ENCODE assay signal across 8 cellular contexts in the genomic region with DNA sequence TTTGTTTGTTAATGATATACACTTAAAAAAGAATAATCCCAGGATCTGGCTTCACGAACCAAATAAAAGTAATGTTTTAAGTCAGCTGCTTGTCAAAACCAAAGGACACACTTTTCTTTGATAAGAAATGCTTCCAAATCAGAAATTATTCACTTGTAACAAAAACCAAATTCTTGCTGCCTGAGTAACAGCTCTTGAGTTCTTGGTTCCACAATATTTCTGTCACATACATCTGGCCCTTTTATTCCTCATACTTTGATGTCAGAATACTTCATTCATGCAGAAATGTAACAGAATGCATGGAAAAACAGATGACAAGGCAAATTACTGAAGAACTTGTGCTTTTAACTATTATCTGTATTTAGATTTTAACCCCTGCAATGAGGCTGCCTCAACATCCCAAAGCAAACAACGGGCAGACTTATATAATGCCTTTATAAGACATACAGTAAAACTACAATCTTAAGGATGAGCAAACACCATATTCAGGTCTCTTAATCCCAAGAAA. TPM values are rescaled to one million over a fixed set of nuclear protein-coding genes. Genes with fewer than 3 reads are reported as not detected.
A peak's percentile ranks its signal among the peaks of the same experiment; 100 is the strongest.
DNase-seq lines count a peak whose midpoint lies in the region; ATAC-seq and TF ChIP-seq lines count a peak whose summit lies in the region.

No MANE protein-coding gene starts in this region.

- H3K4me1 ChIP-seq in gastroesophageal sphincter (peaks cover 6 to 43% (median 7%) of the 10 kb centered on the region in 3 donors), subcutaneous abdominal adipose tissue (ENCODE audit: control insufficient read depth in 5 of 5, insufficient read depth in 5 of 5, low read length in 5 of 5) (peaks cover 0 to 37% (median 24%) of the 10 kb centered on the region in 5 donors)

- H3K9ac ChIP-seq in subcutaneous abdominal adipose tissue (ENCODE audit: low read length in 5 of 5) = peak overlapping the region in 4 of 5 donors; percentile 6 to 95 (median 52)

- ATAC-seq in activated B cell treated with CpG ODN at 0.5 μM for 24 hours (ENCODE audit: low read depth) (no peak), gastroesophageal sphincter (no peak), HG03521 (IDR thresholded peaks at IDR 0.05; ENCODE audit: unreplicated experiment) (no peak), HG03280 (IDR thresholded peaks at IDR 0.05; ENCODE audit: unreplicated experiment) (no peak)

- H3K27ac ChIP-seq in gastroesophageal sphincter (peak overlapping the region in 2 of 4 donors; percentile 96 to 97), subcutaneous abdominal adipose tissue (ENCODE audit: low read depth, low read length) (no peak overlapping the region)

- TF ChIP-seq EP300 in gastroesophageal sphincter (IDR thresholded peaks at IDR 0.05) = no peak

- H3K27me3 ChIP-seq in gastroesophageal sphincter (no peaks in the 10 kb centered on the region), subcutaneous abdominal adipose tissue (ENCODE audit: control insufficient read depth in 5 of 5, insufficient read depth in 4 of 5, low read length in 5 of 5) (no peaks in the 10 kb centered on the region)

- H3K36me3 ChIP-seq in gastroesophageal sphincter = peaks cover 0 to 32% of the 10 kb centered on the region in 2 donors
- peaks cover 5 to 23% (median 10%) of the 10 kb centered on the region in 5 donors for H3K36me3 ChIP-seq in subcutaneous abdominal adipose tissue (ENCODE audit: control insufficient read depth in 5 of 5, insufficient read depth in 5 of 5, low read length in 5 of 5)

- H3K36me3 Mint-ChIP-seq in activated T-cell treated with anti-CD3 and anti-CD28 coated beads, Interleukin-2, amount 50 U/mL, for 24 hours (ENCODE audit: low read depth) = peaks cover 42% of the 10 kb centered on the region
- peaks cover 39% of the 10 kb centered on the region for H3K36me3 Mint-ChIP-seq in activated B cell treated with CpG ODN at 0.5 μM for 24 hours (ENCODE audit: low read depth)

- intact Hi-C loops in activated B cell treated with CpG ODN at 0.5 μM for 24 hours (cut with micrococcal nuclease) = loop anchor here (10.0 kb wide), 2 partner anchors 1206 to 1974 kb away; a partner anchor contains a TSS

- TF ChIP-seq CTCF in activated B cell treated with CpG ODN at 0.5 μM for 24 hours (IDR thresholded peaks at IDR 0.05) = no peak
- no peak for TF ChIP-seq CTCF in gastroesophageal sphincter (IDR thresholded peaks at IDR 0.05)

- no peak for TF ChIP-seq POLR2A in gastroesophageal sphincter (IDR thresholded peaks at IDR 0.05)

- POLR2A ChIA-PET in activated B cell treated with CpG ODN at 0.5 μM for 24 hours (lab: Charles Lee) = interaction anchor here (0.5 to 4.8 kb wide), 2 partner anchors 41 to 255 kb away, joined by 3 to 86 read pairs; a partner anchor contains a TSS

- CTCF ChIA-PET in activated B cell treated with CpG ODN at 0.5 μM for 24 hours (lab: Charles Lee) = interaction anchor here (1.7 kb wide), 1 partner anchor 8 kb away, joined by 4 read pairs; no protein-coding TSS in a partner anchor

- no peaks in the 10 kb centered on the region for H3K27me3 Mint-ChIP-seq in activated T-cell treated with anti-CD3 and anti-CD28 coated beads, Interleukin-2, amount 50 U/mL, for 24 hours
- H3K27me3 Mint-ChIP-seq in activated B cell treated with CpG ODN at 0.5 μM for 24 hours = no peaks in the 10 kb centered on the region

- H3K4me3 ChIP-seq in gastroesophageal sphincter (peak overlapping the region; percentile 73 to 82), subcutaneous abdominal adipose tissue (ENCODE audit: low read depth in 1 of 5, low read length in 5 of 5) (peak overlapping the region in 1 of 5 donors; percentile 84)

- H3K9me3 ChIP-seq in gastroesophageal sphincter = no peaks in the 10 kb centered on the region
- H3K9me3 ChIP-seq in subcutaneous abdominal adipose tissue (ENCODE audit: control insufficient read depth in 5 of 5, low read length in 5 of 5) = no peaks in the 10 kb centered on the region

- H3K4me3 Mint-ChIP-seq in activated T-cell treated with anti-CD3 and anti-CD28 coated beads, Interleukin-2, amount 50 U/mL, for 24 hours = peak overlapping the region; percentile 98
- no peak overlapping the region for H3K4me3 Mint-ChIP-seq in activated B cell treated with CpG ODN at 0.5 μM for 24 hours

- H3K4me1 Mint-ChIP-seq in activated T-cell treated with anti-CD3 and anti-CD28 coated beads, Interleukin-2, amount 50 U/mL, for 24 hours (ENCODE audit: low read depth) = peaks cover 59% of the 10 kb centered on the region
- peaks cover 37% of the 10 kb centered on the region for H3K4me1 Mint-ChIP-seq in activated B cell treated with CpG ODN at 0.5 μM for 24 hours

- WGBS in gastroesophageal sphincter (ENCODE audit: low coverage in 1 of 2), 2 donors = 55 to 66% methylated on average over 2 of the region's 2 CpGs

- H3K9me3 Mint-ChIP-seq in activated T-cell treated with anti-CD3 and anti-CD28 coated beads, Interleukin-2, amount 50 U/mL, for 24 hours = no peaks in the 10 kb centered on the region
- no peaks in the 10 kb centered on the region for H3K9me3 Mint-ChIP-seq in activated B cell treated with CpG ODN at 0.5 μM for 24 hours

- H3K27ac Mint-ChIP-seq in activated T-cell treated with anti-CD3 and anti-CD28 coated beads, Interleukin-2, amount 50 U/mL, for 24 hours = peak overlapping the region; percentile 79
- H3K27ac Mint-ChIP-seq in activated B cell treated with CpG ODN at 0.5 μM for 24 hours = peak overlapping the region; percentile 12

- DNase-seq in activated T-cell treated with anti-CD3 and anti-CD28 coated beads, Interleukin-2, amount 50 U/mL, for 24 hours = no peak
- no peak for DNase-seq in activated T-cell treated with anti-CD3 and anti-CD28 coated beads, Interleukin-2, amount 50 U/mL, for 1 hour
- no peak for DNase-seq in activated B cell treated with CpG ODN at 0.5 μM for 24 hours
- DNase-seq in stimulated activated CD4-positive, alpha-beta T cell treated with anti-CD3 and anti-CD28 coated beads, Interleukin-4, amount 100 ng/mL, for 1 hour = no peak

RNA-seq across cellular contexts. Expression of a gene that starts 1.5 kb away (rescaled TPM):
- 9.0 and 10.5 TPM in 2 replicates for total RNA-seq in activated B cell treated with CpG ODN at 0.5 μM for 24 hours
- 10 to 100 TPM; 16.3 to 37.5 (median 20.0) TPM for total RNA-seq in gastroesophageal sphincter

RNA-seq across cellular contexts. Expression of a gene that starts 41.0 kb away (rescaled TPM):
- total RNA-seq in activated B cell treated with CpG ODN at 0.5 μM for 24 hours (33.6 and 35.7 TPM in 2 replicates), gastroesophageal sphincter (10 to 100 TPM; 14.1 to 30.4 (median 15.7) TPM)
